9 cellular contexts compared by ENCODE assay signal in genomic region chr3:168884353-168884903, GRCh38.
A peak's percentile ranks its signal among the peaks of the same experiment; 100 is the strongest.
DNase-seq lines count a peak whose midpoint lies in the region; ATAC-seq and TF ChIP-seq lines count a peak whose summit lies in the region.
"Had no signal": no experiment of that assay in that cellular context is flagged by ENCODE, and none has a peak within 500 bp of the region (broad histone marks: within the 10 kb centered on the region; RNA-seq: fewer than 3 reads in every experiment).

No MANE protein-coding gene starts in this region.

- DNase-seq in AG08395 (ENCODE audit: low spot score) = peak; percentile 15
- peak; percentile 49 for DNase-seq in HPDE6-E6E7 (ENCODE audit: extremely low spot score)
- peak; percentile 69 for DNase-seq in amniotic stem cell (lab: John Stamatoyannopoulos, UW)
- peak; percentile 80 for DNase-seq in iris pigment epithelial cell (ENCODE audit: low read depth)
- no peak for DNase-seq in T-helper 1 cell
- DNase-seq in suprapubic skin (ENCODE audit: low spot score in 2 of 2) = no peak
- no peak for DNase-seq in NCI-H526 treated with DMSO at 0.1 percent for 48 hours (lab: John Stamatoyannopoulos, UW)

- no peak for ATAC-seq in GM18517 (IDR thresholded peaks at IDR 0.05; ENCODE audit: unreplicated experiment)

- H3K9me3 ChIP-seq in suprapubic skin = no peaks in the 10 kb centered on the region

- H3K4me3 ChIP-seq in suprapubic skin = no peak overlapping the region
- H3K4me3 ChIP-seq: SK-N-MC had no signal

- no peak for TF ChIP-seq CTCF in suprapubic skin (IDR thresholded peaks at IDR 0.05)

- no peaks in the 10 kb centered on the region for H3K36me3 ChIP-seq in suprapubic skin

- peaks cover 9% of the 10 kb centered on the region for H3K4me1 ChIP-seq in suprapubic skin

- WGBS in suprapubic skin = 3% methylated on average over 1 of the region's 1 CpG

- no peak for TF ChIP-seq POLR2A in suprapubic skin (IDR thresholded peaks at IDR 0.05)

- no peak overlapping the region for H3K27ac ChIP-seq in suprapubic skin
- H3K27ac ChIP-seq: SK-N-MC had no signal

- no peak for TF ChIP-seq EP300 in suprapubic skin (IDR thresholded peaks at IDR 0.05)

- no peaks in the 10 kb centered on the region for H3K27me3 ChIP-seq in suprapubic skin

Comparison
In these comparisons a context has a peak if more than half of its experiments do, and no peak if none do; other contexts are left out.
1. DNase-seq: peak in AG08395 (single experiment), HPDE6-E6E7 (single experiment), amniotic stem cell (single experiment) and iris pigment epithelial cell (single experiment); none in T-helper 1 cell (0 of 5), suprapubic skin (0 of 2) and NCI-H526 treated with DMSO at 0.1 percent for 48 hours (single experiment).